Comparison of ENCODE assay signal across 1 cellular context in genomic region chr10:48473704-48474103, GRCh38.
TF ChIP-seq lines count a peak whose summit lies in the region.

No MANE protein-coding gene starts in this region.

TF ChIP-seq in HepG2, 621 proteins besides CTCF, POLR2A, EP300 and RAD21 (continued from another document):
- TF ChIP-seq USF2 (IDR thresholded peaks at IDR 0.05; ENCODE audit: low read depth, low read length) (no peak), USF2 (CRISPR knock-in tag; IDR thresholded peaks at IDR 0.05; ENCODE audit: borderline replicate concordance) (no peak), MBD4 (IDR thresholded peaks at IDR 0.05; ENCODE audit: borderline replicate concordance, low read length) (no peak), ZNF251 (CRISPR knock-in tag; IDR thresholded peaks at IDR 0.05) (no peak), HES4 (CRISPR knock-in tag; IDR thresholded peaks at IDR 0.05; ENCODE audit: borderline replicate concordance) (no peak), HDAC6 (IDR thresholded peaks at IDR 0.05; ENCODE audit: low read depth, low read length) (no peak), ZNF503 (CRISPR knock-in tag; IDR thresholded peaks at IDR 0.05) (no peak), ZNF335 (CRISPR knock-in tag; IDR thresholded peaks at IDR 0.05) (no peak), ZNF496 (CRISPR knock-in tag; IDR thresholded peaks at IDR 0.05; ENCODE audit: insufficient replicate concordance) (no peak), ZNF282 (IDR thresholded peaks at IDR 0.05; ENCODE audit: partially characterized antibody) (no peak), SIX1 (CRISPR knock-in tag; IDR thresholded peaks at IDR 0.05; ENCODE audit: borderline replicate concordance) (no peak), ZNF713 (CRISPR knock-in tag; IDR thresholded peaks at IDR 0.05) (no peak)
- TF ChIP-seq, protein P1, sequence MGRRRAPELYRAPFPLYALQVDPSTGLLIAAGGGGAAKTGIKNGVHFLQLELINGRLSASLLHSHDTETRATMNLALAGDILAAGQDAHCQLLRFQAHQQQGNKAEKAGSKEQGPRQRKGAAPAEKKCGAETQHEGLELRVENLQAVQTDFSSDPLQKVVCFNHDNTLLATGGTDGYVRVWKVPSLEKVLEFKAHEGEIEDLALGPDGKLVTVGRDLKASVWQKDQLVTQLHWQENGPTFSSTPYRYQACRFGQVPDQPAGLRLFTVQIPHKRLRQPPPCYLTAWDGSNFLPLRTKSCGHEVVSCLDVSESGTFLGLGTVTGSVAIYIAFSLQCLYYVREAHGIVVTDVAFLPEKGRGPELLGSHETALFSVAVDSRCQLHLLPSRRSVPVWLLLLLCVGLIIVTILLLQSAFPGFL (CRISPR knock-in tag; IDR thresholded peaks at IDR 0.05) = no peak
- TF ChIP-seq, protein P2, sequence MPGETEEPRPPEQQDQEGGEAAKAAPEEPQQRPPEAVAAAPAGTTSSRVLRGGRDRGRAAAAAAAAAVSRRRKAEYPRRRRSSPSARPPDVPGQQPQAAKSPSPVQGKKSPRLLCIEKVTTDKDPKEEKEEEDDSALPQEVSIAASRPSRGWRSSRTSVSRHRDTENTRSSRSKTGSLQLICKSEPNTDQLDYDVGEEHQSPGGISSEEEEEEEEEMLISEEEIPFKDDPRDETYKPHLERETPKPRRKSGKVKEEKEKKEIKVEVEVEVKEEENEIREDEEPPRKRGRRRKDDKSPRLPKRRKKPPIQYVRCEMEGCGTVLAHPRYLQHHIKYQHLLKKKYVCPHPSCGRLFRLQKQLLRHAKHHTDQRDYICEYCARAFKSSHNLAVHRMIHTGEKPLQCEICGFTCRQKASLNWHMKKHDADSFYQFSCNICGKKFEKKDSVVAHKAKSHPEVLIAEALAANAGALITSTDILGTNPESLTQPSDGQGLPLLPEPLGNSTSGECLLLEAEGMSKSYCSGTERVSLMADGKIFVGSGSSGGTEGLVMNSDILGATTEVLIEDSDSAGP (CRISPR knock-in tag; IDR thresholded peaks at IDR 0.05; ENCODE audit: borderline replicate concordance) = no peak
